15 cellular contexts compared by ENCODE assay signal in the genomic region with DNA sequence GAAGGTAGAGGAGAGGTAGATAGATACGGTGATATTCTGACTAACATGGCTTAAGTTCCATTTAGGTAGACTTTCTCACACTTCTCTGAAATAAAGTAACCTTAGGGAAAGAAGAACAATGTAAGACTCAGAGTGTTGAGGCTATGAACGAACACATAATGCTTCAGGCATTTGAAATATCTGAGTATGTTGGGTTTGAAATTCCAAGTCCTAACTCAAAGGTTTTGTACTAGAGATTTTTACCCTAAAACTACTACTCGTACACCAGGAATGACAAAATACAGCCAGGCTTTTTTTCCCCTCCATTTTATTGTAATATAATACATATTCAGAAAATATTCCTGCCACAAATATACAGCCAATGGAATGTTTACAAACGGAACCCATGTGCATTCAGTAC.
DNase-seq lines count a peak whose midpoint lies in the region; ATAC-seq, FAIRE-seq and TF ChIP-seq lines count a peak whose summit lies in the region.
"Had no signal": no experiment of that assay in that cellular context is flagged by ENCODE, and none has a peak within 500 bp of the region (broad histone marks: within the 10 kb centered on the region; RNA-seq: fewer than 3 reads in every experiment).

No MANE protein-coding gene starts in this region.

- POLR2A ChIA-PET in BJ (lab: Charles Lee): no interaction called here
- POLR2A ChIA-PET in Caco-2 (lab: Charles Lee): no interaction called here

- no peak for TF ChIP-seq CTCF in BJ (IDR thresholded peaks at IDR 0.05; ENCODE audit: insufficient read depth, low read depth, low read length)
- no peak for TF ChIP-seq CTCF in Caco-2 (IDR thresholded peaks at IDR 0.05; ENCODE audit: insufficient read depth in 1 of 2, low read depth in 1 of 2, low read length in 1 of 2, severe bottlenecking in 1 of 2, unreplicated experiment in 1 of 2)

- no peaks in the 10 kb centered on the region for H3K4me1 ChIP-seq in Caco-2
- H3K4me1 ChIP-seq: adrenal gland had no signal

- peak; percentile 48 for DNase-seq in BJ (ENCODE audit: low read depth)
- peak; percentile 34 for DNase-seq in RCC 7860 (ENCODE audit: low spot score)
- DNase-seq in epidermal melanocyte (ENCODE audit: insufficient read length, low spot score): peak; percentile 30
- peak; percentile 67 for DNase-seq in non-pigmented ciliary epithelial cell (ENCODE audit: low read depth)
- DNase-seq in Caco-2: no peak
- no peak for DNase-seq in SIG-M5 treated with dmso at 0.1 percent for 504 hours (lab: John Stamatoyannopoulos, UW; ENCODE audit: unreplicated experiment)
- DNase-seq: activated T-cell treated with anti-CD3 and anti-CD28 coated beads, Interleukin-2, amount 50 U/mL, for 4 hours; adrenal gland; immature natural killer cell; MG63; NCI-H2107; ovary; SIG-M5 had no signal

- H3K36me3 ChIP-seq in BJ (ENCODE audit: control insufficient read depth, insufficient read depth, low read length): no peaks in the 10 kb centered on the region
- H3K36me3 ChIP-seq in Caco-2 (ENCODE audit: control insufficient read depth, insufficient read depth, low read length): no peaks in the 10 kb centered on the region
- H3K36me3 ChIP-seq: adrenal gland, MG63, ovary had no signal

- H3K27me3 ChIP-seq in BJ (ENCODE audit: control insufficient read depth, insufficient read depth, low read length) (no peaks in the 10 kb centered on the region), Caco-2 (replicated peaks; ENCODE audit: control insufficient read depth, insufficient read depth, low read length) (no peaks in the 10 kb centered on the region)
- H3K27me3 ChIP-seq: adrenal gland, MG63, ovary had no signal

- no TSS peak for BruUV-seq in Caco-2 (replicated peaks; lab: Mats Ljungman, UMichigan)

- no peak overlapping the region for H3K27ac Mint-ChIP-seq in Caco-2 (ENCODE audit: unreplicated experiment)
- H3K27ac Mint-ChIP-seq: immature natural killer cell had no signal

- H3K27me3 Mint-ChIP-seq in Caco-2 (ENCODE audit: insufficient read depth, unreplicated experiment): peaks cover 4% of the 10 kb centered on the region

- no peaks in the 10 kb centered on the region for H3K36me3 Mint-ChIP-seq in Caco-2 (ENCODE audit: insufficient read depth, unreplicated experiment)
- H3K36me3 Mint-ChIP-seq: immature natural killer cell had no signal

- H3K4me1 Mint-ChIP-seq in Caco-2 (ENCODE audit: low read depth, unreplicated experiment): no peaks in the 10 kb centered on the region
- H3K4me1 Mint-ChIP-seq: immature natural killer cell had no signal

- FAIRE-seq in RCC 7860 (lab: Jason Lieb, UNC): no peak

- H3K4me3 ChIP-seq in BJ (ENCODE audit: low read depth, low read length): no peak overlapping the region
- H3K4me3 ChIP-seq in Caco-2 (ENCODE audit: low read depth, low read length): no peak overlapping the region
- H3K4me3 ChIP-seq: adrenal gland, MG63, ovary had no signal

- intact Hi-C loops in Caco-2 (cut with micrococcal nuclease; ENCODE audit: unreplicated experiment): no loop called here

- H3K4me3 Mint-ChIP-seq in Caco-2 (ENCODE audit: unreplicated experiment): no peak overlapping the region
- H3K4me3 Mint-ChIP-seq: activated T-cell treated with anti-CD3 and anti-CD28 coated beads, Interleukin-2, amount 50 U/mL, for 4 hours; immature natural killer cell had no signal

- no peaks in the 10 kb centered on the region for H3K9me3 Mint-ChIP-seq in Caco-2 (ENCODE audit: unreplicated experiment)
- H3K9me3 Mint-ChIP-seq: activated T-cell treated with anti-CD3 and anti-CD28 coated beads, Interleukin-2, amount 50 U/mL, for 4 hours; immature natural killer cell had no signal

- CTCF ChIA-PET in BJ (lab: Yijun Ruan, JAX) (interaction anchor here (0.6 to 1.4 kb wide), 2 partner anchors 8 to 151 kb away, joined by 3 to 5 read pairs; no protein-coding TSS in a partner anchor), Caco-2 (lab: Charles Lee) (interaction anchor here (0.6 kb wide), 1 partner anchor 925 kb away, joined by 6 read pairs; no protein-coding TSS in a partner anchor)

- H3K9me3 ChIP-seq in Caco-2: no peaks in the 10 kb centered on the region
- H3K9me3 ChIP-seq: adrenal gland, MG63, ovary had no signal

- ATAC-seq in HG02885 (IDR thresholded peaks at IDR 0.05; ENCODE audit: poor library complexity, unreplicated experiment): no peak
- ATAC-seq in GM19455 (IDR thresholded peaks at IDR 0.05; ENCODE audit: unreplicated experiment): no peak
- ATAC-seq: activated T-cell treated with anti-CD3 and anti-CD28 coated beads, Interleukin-2, amount 50 U/mL, for 4 hours had no signal

Comparison
In these comparisons a context has a peak if more than half of its experiments do, and no peak if none do; other contexts are left out.
1. DNase-seq: peak in BJ (single experiment), RCC 7860 (single experiment), epidermal melanocyte (single experiment) and non-pigmented ciliary epithelial cell (single experiment); none in Caco-2 (0 of 2) and SIG-M5 treated with dmso at 0.1 percent for 504 hours (single experiment).